Comparison of ENCODE assay signal across 8 cellular contexts in the genomic region with DNA sequence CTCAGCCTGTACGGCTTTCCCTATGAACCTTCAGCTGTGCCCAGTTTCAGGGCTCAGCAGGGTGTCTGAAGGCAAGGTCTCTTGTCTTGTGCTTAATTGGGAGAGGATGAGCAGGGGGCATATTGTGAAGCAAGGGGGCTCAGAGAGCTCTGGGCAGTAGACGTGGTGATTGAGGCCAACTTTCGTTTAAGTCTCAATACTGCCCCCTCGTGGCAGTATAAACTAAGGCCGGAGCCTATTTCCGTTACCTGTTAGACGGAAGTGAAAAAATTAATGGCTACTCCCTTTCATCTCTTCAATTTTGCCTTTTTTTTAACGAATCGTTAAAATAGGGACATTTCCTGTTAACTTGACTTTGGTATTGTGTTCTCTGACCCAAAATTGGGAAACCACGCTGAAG.
DNase-seq lines count a peak whose midpoint lies in the region; ATAC-seq, FAIRE-seq and TF ChIP-seq lines count a peak whose summit lies in the region.

No MANE protein-coding gene starts in this region.

- H3K27ac Mint-ChIP-seq in natural killer cell = no peak overlapping the region
- no peak overlapping the region for H3K27ac Mint-ChIP-seq in natural killer cell treated with Interleukin-12 subunit alpha and Interleukin-12 subunit beta and Interleukin-15 and Interleukin-18, amount 100 ng/mL, for 72 hours
- no peak overlapping the region for H3K27ac Mint-ChIP-seq in activated T-helper 2 cell treated with anti-CD3 and anti-CD28 coated beads, Interferon-gamma antibody, Interleukin-2, Interleukin-4, amounts not matched to agents 10 μg/mL and 5 μg/mL and 100 μg/mL, durations not matched to agents 14 hours and 24 hours and 36 hours

- intact Hi-C loops in natural killer cell (cut with micrococcal nuclease) = no loop called here
- intact Hi-C loops in activated T-helper 2 cell treated with anti-CD3 and anti-CD28 coated beads, Interferon-gamma antibody, Interleukin-2, Interleukin-4, amounts not matched to agents 10 μg/mL and 5 μg/mL and 100 μg/mL, durations not matched to agents 14 hours and 24 hours and 36 hours (cut with micrococcal nuclease) = loop anchor here (5.0 kb wide), 1 partner anchor 655 kb away; no protein-coding TSS in a partner anchor

- H3K4me1 ChIP-seq in right atrium auricular region = peaks cover 0 to 7% of the 10 kb centered on the region in 2 donors
- no peaks in the 10 kb centered on the region for H3K4me1 ChIP-seq in small intestine (ENCODE audit: control insufficient read depth in 2 of 2, insufficient read depth in 1 of 2, low read depth in 1 of 2, low read length in 1 of 2)

- peak in 1 of 3 donors; percentile 61 for ATAC-seq in natural killer cell
- no peak for ATAC-seq in natural killer cell treated with Interleukin-12 subunit alpha and Interleukin-12 subunit beta and Interleukin-15 and Interleukin-18, amount 100 ng/mL, for 72 hours
- peak; percentile 81 for ATAC-seq in GM21619 (IDR thresholded peaks at IDR 0.05; ENCODE audit: unreplicated experiment)
- no peak for ATAC-seq in HG03135 (IDR thresholded peaks at IDR 0.05; ENCODE audit: unreplicated experiment)

- no peaks in the 10 kb centered on the region for H3K27me3 Mint-ChIP-seq in natural killer cell (ENCODE audit: low read depth in 2 of 2)
- no peaks in the 10 kb centered on the region for H3K27me3 Mint-ChIP-seq in natural killer cell treated with Interleukin-12 subunit alpha and Interleukin-12 subunit beta and Interleukin-15 and Interleukin-18, amount 100 ng/mL, for 72 hours
- no peaks in the 10 kb centered on the region for H3K27me3 Mint-ChIP-seq in activated T-helper 2 cell treated with anti-CD3 and anti-CD28 coated beads, Interferon-gamma antibody, Interleukin-2, Interleukin-4, amounts not matched to agents 10 μg/mL and 5 μg/mL and 100 μg/mL, durations not matched to agents 14 hours and 24 hours and 36 hours (ENCODE audit: low read depth)

- TF ChIP-seq CTCF in natural killer cell (IDR thresholded peaks at IDR 0.05) = peak; percentile 52
- peak; percentile 46 to 87 for TF ChIP-seq CTCF in right atrium auricular region (IDR thresholded peaks at IDR 0.05)

- DNase-seq in natural killer cell = no peak
- DNase-seq in natural killer cell treated with Interleukin-12 subunit alpha and Interleukin-12 subunit beta and Interleukin-15 and Interleukin-18, amount 100 ng/mL, for 72 hours (ENCODE audit: low spot score) = no peak
- peak; percentile 18 for DNase-seq in M059J (ENCODE audit: low read depth)
- DNase-seq in activated T-helper 2 cell treated with anti-CD3 and anti-CD28 coated beads, Interferon-gamma antibody, Interleukin-2, Interleukin-4, amounts not matched to agents 10 μg/mL and 5 μg/mL and 100 μg/mL, durations not matched to agents 14 hours and 24 hours and 36 hours (ENCODE audit: low spot score) = peak; percentile 10
- DNase-seq in right atrium auricular region (ENCODE audit: low spot score) = peak; percentile 68
- peak; percentile 63 for DNase-seq in small intestine

- H3K4me1 Mint-ChIP-seq in natural killer cell = peaks cover 0 to 5% of the 10 kb centered on the region in 2 donors
- peaks cover 0 to 2% of the 10 kb centered on the region in 2 donors for H3K4me1 Mint-ChIP-seq in natural killer cell treated with Interleukin-12 subunit alpha and Interleukin-12 subunit beta and Interleukin-15 and Interleukin-18, amount 100 ng/mL, for 72 hours (ENCODE audit: low read depth in 2 of 2)
- no peaks in the 10 kb centered on the region for H3K4me1 Mint-ChIP-seq in activated T-helper 2 cell treated with anti-CD3 and anti-CD28 coated beads, Interferon-gamma antibody, Interleukin-2, Interleukin-4, amounts not matched to agents 10 μg/mL and 5 μg/mL and 100 μg/mL, durations not matched to agents 14 hours and 24 hours and 36 hours (ENCODE audit: low read depth)

- H3K27me3 ChIP-seq in right atrium auricular region = no peaks in the 10 kb centered on the region
- H3K27me3 ChIP-seq in small intestine (ENCODE audit: control insufficient read depth in 2 of 2, insufficient read depth in 2 of 2, low read length in 2 of 2) = no peaks in the 10 kb centered on the region

- no peak for FAIRE-seq in small intestine (lab: Jason Lieb, UNC)

- H3K27ac ChIP-seq in right atrium auricular region (no peak overlapping the region), small intestine (ENCODE audit: low read depth in 1 of 2, low read length in 1 of 2) (no peak overlapping the region)

- H3K36me3 Mint-ChIP-seq in natural killer cell = no peaks in the 10 kb centered on the region
- no peaks in the 10 kb centered on the region for H3K36me3 Mint-ChIP-seq in natural killer cell treated with Interleukin-12 subunit alpha and Interleukin-12 subunit beta and Interleukin-15 and Interleukin-18, amount 100 ng/mL, for 72 hours
- H3K36me3 Mint-ChIP-seq in activated T-helper 2 cell treated with anti-CD3 and anti-CD28 coated beads, Interferon-gamma antibody, Interleukin-2, Interleukin-4, amounts not matched to agents 10 μg/mL and 5 μg/mL and 100 μg/mL, durations not matched to agents 14 hours and 24 hours and 36 hours (ENCODE audit: low read depth) = no peaks in the 10 kb centered on the region

- no peaks in the 10 kb centered on the region for H3K9me3 ChIP-seq in right atrium auricular region
- H3K9me3 ChIP-seq in small intestine (ENCODE audit: control insufficient read depth, low read depth) = no peaks in the 10 kb centered on the region

- H3K4me3 Mint-ChIP-seq in natural killer cell = no peak overlapping the region
- H3K4me3 Mint-ChIP-seq in natural killer cell treated with Interleukin-12 subunit alpha and Interleukin-12 subunit beta and Interleukin-15 and Interleukin-18, amount 100 ng/mL, for 72 hours = no peak overlapping the region
- H3K4me3 Mint-ChIP-seq in activated T-helper 2 cell treated with anti-CD3 and anti-CD28 coated beads, Interferon-gamma antibody, Interleukin-2, Interleukin-4, amounts not matched to agents 10 μg/mL and 5 μg/mL and 100 μg/mL, durations not matched to agents 14 hours and 24 hours and 36 hours (ENCODE audit: low read depth) = no peak overlapping the region

- H3K4me3 ChIP-seq in right atrium auricular region (no peak overlapping the region), small intestine (ENCODE audit: low read depth in 1 of 2, low read length in 2 of 2) (no peak overlapping the region)

- H3K9me3 Mint-ChIP-seq in natural killer cell = peaks cover 2 to 3% of the 10 kb centered on the region in 2 donors
- H3K9me3 Mint-ChIP-seq in natural killer cell treated with Interleukin-12 subunit alpha and Interleukin-12 subunit beta and Interleukin-15 and Interleukin-18, amount 100 ng/mL, for 72 hours = no peaks in the 10 kb centered on the region
- H3K9me3 Mint-ChIP-seq in activated T-helper 2 cell treated with anti-CD3 and anti-CD28 coated beads, Interferon-gamma antibody, Interleukin-2, Interleukin-4, amounts not matched to agents 10 μg/mL and 5 μg/mL and 100 μg/mL, durations not matched to agents 14 hours and 24 hours and 36 hours = no peaks in the 10 kb centered on the region

- 10 to 23% (median 17%) methylated on average over 10 of the region's 10 CpGs for WGBS in small intestine, 3 donors

- no peaks in the 10 kb centered on the region for H3K36me3 ChIP-seq in right atrium auricular region
- no peaks in the 10 kb centered on the region for H3K36me3 ChIP-seq in small intestine (ENCODE audit: control insufficient read depth in 2 of 2, insufficient read depth in 2 of 2, low read length in 2 of 2)

Comparison
In these comparisons a context has a peak if more than half of its experiments do, and no peak if none do; other contexts are left out.
1. DNase-seq: peak in M059J (single experiment), activated T-helper 2 cell treated with anti-CD3 and anti-CD28 coated beads, Interferon-gamma antibody, Interleukin-2, Interleukin-4, amounts not matched to agents 10 μg/mL and 5 μg/mL and 100 μg/mL, durations not matched to agents 14 hours and 24 hours and 36 hours (single experiment), right atrium auricular region (single experiment) and small intestine (single experiment); none in natural killer cell (single experiment) and natural killer cell treated with Interleukin-12 subunit alpha and Interleukin-12 subunit beta and Interleukin-15 and Interleukin-18, amount 100 ng/mL, for 72 hours (single experiment).